ENCODE assay signal across 10 cellular contexts in genomic region chr19:2064395-2064787, GRCh38. TPM values are rescaled to one million over a fixed set of nuclear protein-coding genes. Genes with fewer than 3 reads are reported as not detected.
A peak's percentile ranks its signal among the peaks of the same experiment; 100 is the strongest.
DNase-seq lines count a peak whose midpoint lies in the region; ATAC-seq, FAIRE-seq and TF ChIP-seq lines count a peak whose summit lies in the region.
"Had no signal": no experiment of that assay in that cellular context is flagged by ENCODE, and none has a peak within 500 bp of the region (broad histone marks: within the 10 kb centered on the region; RNA-seq: fewer than 3 reads in every experiment).

No MANE protein-coding gene starts in this region.

- no peaks in the 10 kb centered on the region for H3K36me3 ChIP-seq in breast epithelium
- H3K36me3 ChIP-seq in esophagus squamous epithelium, result no peaks in the 10 kb centered on the region
- no peaks in the 10 kb centered on the region for H3K36me3 ChIP-seq in neural progenitor cell
- no peaks in the 10 kb centered on the region for H3K36me3 ChIP-seq in upper lobe of left lung
- no peaks in the 10 kb centered on the region for H3K36me3 ChIP-seq in SK-N-SH (replicated peaks in 1 of 2; ENCODE audit: control insufficient read depth in 1 of 2, insufficient read depth in 2 of 2, low read length in 1 of 2)

- H3K4me3 Mint-ChIP-seq in MCF 10A (ENCODE audit: unreplicated experiment) (no peak overlapping the region), neural progenitor cell (no peak overlapping the region)
- H3K4me3 Mint-ChIP-seq in activated naive CD8-positive, alpha-beta T cell treated with anti-CD3 and anti-CD28 coated beads, Interleukin-2, amount 50 U/mL, for 24 hours, result no peak overlapping the region

- peaks cover 21 to 22% of the 10 kb centered on the region in 2 donors for H3K4me1 ChIP-seq in breast epithelium
- peaks cover 22 to 59% (median 26%) of the 10 kb centered on the region in 3 donors for H3K4me1 ChIP-seq in esophagus squamous epithelium
- peaks cover 20% of the 10 kb centered on the region for H3K4me1 ChIP-seq in neural progenitor cell
- H3K4me1 ChIP-seq in upper lobe of left lung, result peaks cover 28 to 44% (median 32%) of the 10 kb centered on the region in 4 donors
- peaks cover 20 to 36% of the 10 kb centered on the region in 2 experiments; a peak in 3 of 4 replicates for H3K4me1 ChIP-seq in SK-N-SH (ENCODE audit: control insufficient read depth in 1 of 2, insufficient read depth in 2 of 2, low read depth in 1 of 2, low read length in 1 of 2)

- H3K4me3 ChIP-seq in breast epithelium (peak overlapping the region in 2 of 3 donors; percentile 30 to 44), esophagus squamous epithelium (no peak overlapping the region), neural progenitor cell (no peak overlapping the region), upper lobe of left lung (no peak overlapping the region), SK-N-SH (ENCODE audit: low read depth in 2 of 2, low read length in 1 of 2) (no peak overlapping the region)

- no peak for TF ChIP-seq RAD21 in SK-N-SH (IDR thresholded peaks at IDR 0.05; ENCODE audit: low read length)

- no peak overlapping the region for H3K4me2 ChIP-seq in neural progenitor cell
- H3K4me2 ChIP-seq in SK-N-SH, result no peak overlapping the region

- H3K79me2 ChIP-seq in neural progenitor cell (ENCODE audit: low read depth), result no peaks in the 10 kb centered on the region
- no peaks in the 10 kb centered on the region; the same call in 1 of the 2 replicates for H3K79me2 ChIP-seq in SK-N-SH (ENCODE audit: insufficient read depth)

- intact Hi-C loops in breast epithelium (cut with DNase I; ENCODE audit: low total_unique reads) (loop anchor here (10.0 kb wide), 1 partner anchor 130 kb away; no protein-coding TSS in a partner anchor), MCF 10A (cut with micrococcal nuclease) (no loop called here), esophagus squamous epithelium (cut with DNase I) (no loop called here)

- ATAC-seq in upper lobe of left lung (ENCODE audit: low FRiP score in 2 of 2), result no peak
- no peak for ATAC-seq in activated naive CD8-positive, alpha-beta T cell treated with anti-CD3 and anti-CD28 coated beads, Interleukin-2, amount 50 U/mL, for 24 hours

- POLR2A ChIA-PET in MCF 10A (lab: Yijun Ruan, JAX), result interaction anchor here (2.2 kb wide), 1 partner anchor 13 kb away, joined by 6 read pairs; no protein-coding TSS in a partner anchor
- POLR2A ChIA-PET in SK-N-SH (lab: Yijun Ruan, JAX), result no interaction called here

- WGBS in esophagus squamous epithelium, 2 donors, result 52 to 69% methylated on average over 11 to 12 of the region's 13 CpGs
- WGBS in upper lobe of left lung, 2 donors, result 84 to 87% methylated on average over 11 to 13 of the region's 13 CpGs
- WGBS in SK-N-SH (ENCODE audit: low lambda C conversion rate), result 96% methylated on average over 7 of the region's 13 CpGs

- FAIRE-seq in D721Med (lab: Jason Lieb, UNC), result no peak

- DNase-seq in breast epithelium (ENCODE audit: low spot score in 2 of 2), result no peak
- DNase-seq in MCF 10A (ENCODE audit: unreplicated experiment), result no peak
- DNase-seq in esophagus squamous epithelium (lab: John Stamatoyannopoulos, UW), result no peak
- no peak for DNase-seq in neural progenitor cell (ENCODE audit: low spot score)
- DNase-seq in upper lobe of left lung, result peak in 1 of 2 donors; percentile 65
- no peak for DNase-seq in SK-N-SH
- DNase-seq in D721Med (ENCODE audit: insufficient read length, low spot score), result no peak
- no peak for DNase-seq in activated naive CD8-positive, alpha-beta T cell treated with anti-CD3 and anti-CD28 coated beads, Interleukin-2, amount 50 U/mL, for 24 hours
- DNase-seq: DMS79 treated with DMSO at 0.1 percent for 48 hours, NCI-H345 had no signal

- H3K9me3 Mint-ChIP-seq in MCF 10A (ENCODE audit: unreplicated experiment) (no peaks in the 10 kb centered on the region), neural progenitor cell (no peaks in the 10 kb centered on the region)
- no peaks in the 10 kb centered on the region for H3K9me3 Mint-ChIP-seq in activated naive CD8-positive, alpha-beta T cell treated with anti-CD3 and anti-CD28 coated beads, Interleukin-2, amount 50 U/mL, for 24 hours

- TF ChIP-seq CTCF in breast epithelium (IDR thresholded peaks at IDR 0.05) (no peak), MCF 10A (IDR thresholded peaks at IDR 0.05; ENCODE audit: unreplicated experiment) (no peak), esophagus squamous epithelium (IDR thresholded peaks at IDR 0.05) (no peak), neural progenitor cell (IDR thresholded peaks at IDR 0.05) (no peak), upper lobe of left lung (IDR thresholded peaks at IDR 0.05) (no peak), SK-N-SH (IDR thresholded peaks at IDR 0.05) (no peak), D721Med (IDR thresholded peaks at IDR 0.05; ENCODE audit: insufficient read depth, missing control alignments) (no peak)

- no peaks in the 10 kb centered on the region for H3K36me3 Mint-ChIP-seq in MCF 10A (ENCODE audit: insufficient read depth, unreplicated experiment)
- no peaks in the 10 kb centered on the region for H3K36me3 Mint-ChIP-seq in neural progenitor cell
- no peaks in the 10 kb centered on the region for H3K36me3 Mint-ChIP-seq in activated naive CD8-positive, alpha-beta T cell treated with anti-CD3 and anti-CD28 coated beads, Interleukin-2, amount 50 U/mL, for 24 hours (ENCODE audit: low read depth)

- BruUV-seq in MCF 10A (replicated peaks; lab: Mats Ljungman, UMichigan), result no TSS peak

- H3K27ac ChIP-seq in breast epithelium (peak overlapping the region; percentile 83 to 89), esophagus squamous epithelium (peak overlapping the region in 3 of 4 donors; percentile 65 to 80 (median 80)), neural progenitor cell (peak overlapping the region; percentile 25), upper lobe of left lung (peak overlapping the region; percentile 66 to 100 (median 77)), SK-N-SH (ENCODE audit: low read depth in 2 of 2, low read length in 1 of 2) (peak overlapping the region in 1 of 2 experiments; percentile 60; a peak in 1 of 4 replicates)

- no peaks in the 10 kb centered on the region for H4K20me1 ChIP-seq in neural progenitor cell (ENCODE audit: low read depth)
- H4K20me1 ChIP-seq in SK-N-SH (ENCODE audit: insufficient read depth), result no peaks in the 10 kb centered on the region

- peaks cover 33% of the 10 kb centered on the region for H3F3A ChIP-seq in neural progenitor cell (ENCODE audit: low read depth)
- peaks cover 11% of the 10 kb centered on the region for H3F3A ChIP-seq in SK-N-SH (replicated peaks; ENCODE audit: insufficient read depth)

- H3K9me3 ChIP-seq in breast epithelium (no peaks in the 10 kb centered on the region), esophagus squamous epithelium (no peaks in the 10 kb centered on the region), neural progenitor cell (ENCODE audit: low read depth) (no peaks in the 10 kb centered on the region), upper lobe of left lung (no peaks in the 10 kb centered on the region), SK-N-SH (no peaks in the 10 kb centered on the region)

- H3K27me3 ChIP-seq in breast epithelium (no peaks in the 10 kb centered on the region), esophagus squamous epithelium (no peaks in the 10 kb centered on the region), neural progenitor cell (no peaks in the 10 kb centered on the region), upper lobe of left lung (no peaks in the 10 kb centered on the region), SK-N-SH (ENCODE audit: insufficient read depth) (no peaks in the 10 kb centered on the region)

- TF ChIP-seq EP300 in upper lobe of left lung (IDR thresholded peaks at IDR 0.05) (no peak), SK-N-SH (IDR thresholded peaks at IDR 0.05; ENCODE audit: borderline replicate concordance in 1 of 2, low read depth in 1 of 2, low read length in 1 of 2) (no peak)

- CTCF ChIA-PET in MCF 10A (lab: Yijun Ruan, JAX), result interaction anchor here (0.8 kb wide), 1 partner anchor 777 kb away, joined by 3 read pairs; no protein-coding TSS in a partner anchor
- CTCF ChIA-PET in SK-N-SH (lab: Yijun Ruan, JAX), result interaction anchor here (0.8 to 2.0 kb wide), 4 partner anchors 23 to 134 kb away, joined by 3 to 9 read pairs (median 3); no protein-coding TSS in a partner anchor

- TF ChIP-seq POLR2A in breast epithelium (IDR thresholded peaks at IDR 0.05) (no peak), esophagus squamous epithelium (IDR thresholded peaks at IDR 0.05) (no peak), upper lobe of left lung (IDR thresholded peaks at IDR 0.05) (no peak)

- no peak overlapping the region for H2AFZ ChIP-seq in neural progenitor cell (replicated peaks)
- no peak overlapping the region for H2AFZ ChIP-seq in SK-N-SH (ENCODE audit: low read depth)

- H3K27me3 Mint-ChIP-seq in MCF 10A (ENCODE audit: insufficient read depth, unreplicated experiment) (no peaks in the 10 kb centered on the region), neural progenitor cell (ENCODE audit: insufficient read depth, low read depth) (peaks cover 10% of the 10 kb centered on the region)
- H3K27me3 Mint-ChIP-seq in activated naive CD8-positive, alpha-beta T cell treated with anti-CD3 and anti-CD28 coated beads, Interleukin-2, amount 50 U/mL, for 24 hours, result no peaks in the 10 kb centered on the region

- H3K9ac ChIP-seq in neural progenitor cell, result no peak overlapping the region
- H3K9ac ChIP-seq in SK-N-SH, result no peak overlapping the region

- H3K27ac Mint-ChIP-seq in MCF 10A (ENCODE audit: low read depth, unreplicated experiment) (no peak overlapping the region), neural progenitor cell (no peak overlapping the region)
- H3K27ac Mint-ChIP-seq in activated naive CD8-positive, alpha-beta T cell treated with anti-CD3 and anti-CD28 coated beads, Interleukin-2, amount 50 U/mL, for 24 hours, result no peak overlapping the region

- no peaks in the 10 kb centered on the region for H3K9me2 ChIP-seq in SK-N-SH

- H3K4me1 Mint-ChIP-seq in MCF 10A (ENCODE audit: insufficient read depth, unreplicated experiment), result peaks cover 16% of the 10 kb centered on the region
- peaks cover 37% of the 10 kb centered on the region for H3K4me1 Mint-ChIP-seq in neural progenitor cell
- peaks cover 23% of the 10 kb centered on the region for H3K4me1 Mint-ChIP-seq in activated naive CD8-positive, alpha-beta T cell treated with anti-CD3 and anti-CD28 coated beads, Interleukin-2, amount 50 U/mL, for 24 hours

RNA-seq across cellular contexts. Expression of gene MKNK2, which starts 13.3 kb away (rescaled TPM):
- total RNA-seq in breast epithelium, result 100 to 1,000 TPM in 1 of 3 donors, 10 to 100 TPM in 2; 94.7 to 170 (median 97.0) TPM
- 146 and 224 TPM in 2 replicates for total RNA-seq in MCF 10A (2022)
- 100 to 1,000 TPM; 147 to 300 (median 189) TPM for total RNA-seq in esophagus squamous epithelium
- 46.0 and 106 TPM in 2 replicates for total RNA-seq in neural progenitor cell (ENCODE audit: low replicate concordance)
- total RNA-seq in upper lobe of left lung, result 100 to 1,000 TPM; 200 to 397 (median 264) TPM
- polyA plus RNA-seq in SK-N-SH (2012; rRNA removed), result 58.9 and 65.4 TPM in 2 replicates
- polyA plus RNA-seq in SK-N-SH (2012; cell fraction: cytosol; rRNA removed), result 32.5 and 45.8 TPM in 2 replicates
- 109 and 141 TPM in 2 replicates for polyA plus RNA-seq in SK-N-SH (2012; cell fraction: nucleus; rRNA removed)

RNA-seq across cellular contexts. Expression of gene MOB3A, which starts 31.7 kb away (rescaled TPM):
- total RNA-seq in breast epithelium (10 to 100 TPM; 18.3 to 45.8 (median 29.2) TPM), MCF 10A (2022) (40.9 and 47.2 TPM in 2 replicates), esophagus squamous epithelium (10 to 100 TPM; 22.9 to 26.9 (median 23.6) TPM), neural progenitor cell (ENCODE audit: low replicate concordance) (6.0 and 15.9 TPM in 2 replicates), upper lobe of left lung (100 to 1,000 TPM in 1 of 6 donors, 10 to 100 TPM in 5; 35.4 to 107 (median 60.7) TPM)
- 21.4 and 24.1 TPM in 2 replicates for polyA plus RNA-seq in SK-N-SH (2012; rRNA removed)
- 10.3 and 14.6 TPM in 2 replicates for polyA plus RNA-seq in SK-N-SH (2012; cell fraction: cytosol; rRNA removed)
- polyA plus RNA-seq in SK-N-SH (2012; cell fraction: nucleus; rRNA removed), result 18.1 and 18.8 TPM in 2 replicates

RNA-seq across cellular contexts. Expression of gene IZUMO4, which starts 32.3 kb away (rescaled TPM):
- 10 to 100 TPM in 1 of 3 donors, 1 to 10 TPM in 2; 3.6 to 12.8 (median 3.7) TPM for total RNA-seq in breast epithelium
- 3.1 and 5.3 TPM in 2 replicates for total RNA-seq in MCF 10A (2022)
- 10 to 100 TPM in 1 of 4 donors, 1 to 10 TPM in 2, not detected in 1; 3.0 to 11.4 (median 3.2) TPM for total RNA-seq in esophagus squamous epithelium
- total RNA-seq in neural progenitor cell (ENCODE audit: low replicate concordance), result 3.7 TPM in 1 of 2 replicates, not detected in the other
- total RNA-seq in upper lobe of left lung, result 10 to 100 TPM in 2 of 6 donors, 1 to 10 TPM in 3, under 1 TPM in 1; 0.59 to 61.8 (median 6.4) TPM
- 4.6 and 10.3 TPM in 2 replicates for polyA plus RNA-seq in SK-N-SH (2012; rRNA removed)
- polyA plus RNA-seq in SK-N-SH (2012; cell fraction: cytosol; rRNA removed), result 1.0 and 1.1 TPM in 2 replicates
- 72.7 and 86.9 TPM in 2 replicates for polyA plus RNA-seq in SK-N-SH (2012; cell fraction: nucleus; rRNA removed)

RNA-seq across cellular contexts. Expression of gene BTBD2, which starts 48.9 kb away (rescaled TPM):
- total RNA-seq in breast epithelium (10 to 100 TPM; 52.0 to 67.2 (median 54.4) TPM), MCF 10A (2022) (53.1 and 53.4 TPM in 2 replicates), esophagus squamous epithelium (10 to 100 TPM; 42.3 to 79.0 (median 63.8) TPM), neural progenitor cell (ENCODE audit: low replicate concordance) (48.8 and 148 TPM in 2 replicates), upper lobe of left lung (10 to 100 TPM; 49.0 to 87.3 (median 69.8) TPM)
- polyA plus RNA-seq in SK-N-SH (2012; rRNA removed), result 54.4 and 66.8 TPM in 2 replicates
- 21.2 and 45.9 TPM in 2 replicates for polyA plus RNA-seq in SK-N-SH (2012; cell fraction: cytosol; rRNA removed)
- 64.3 and 71.6 TPM in 2 replicates for polyA plus RNA-seq in SK-N-SH (2012; cell fraction: nucleus; rRNA removed)

Comparison
In these comparisons a context has a peak if more than half of its experiments do, and no peak if none do; other contexts are left out.
1. H3K4me3 ChIP-seq: peak in breast epithelium (2 of 3); none in esophagus squamous epithelium (0 of 4), neural progenitor cell (single experiment), upper lobe of left lung (0 of 4) and SK-N-SH (0 of 2).